ENCODE assay signal across 10 cellular contexts in genomic region chr18:63311481-63312409, GRCh38. TPM values are rescaled to one million over a fixed set of nuclear protein-coding genes. Genes with fewer than 3 reads are reported as not detected.
DNase-seq lines count a peak whose midpoint lies in the region; ATAC-seq and TF ChIP-seq lines count a peak whose summit lies in the region.
"Had no signal": no experiment of that assay in that cellular context is flagged by ENCODE, and none has a peak within 500 bp of the region (broad histone marks: within the 10 kb centered on the region; RNA-seq: fewer than 3 reads in every experiment).

No MANE protein-coding gene starts in this region.

- ATAC-seq in HG03025 (IDR thresholded peaks at IDR 0.05; ENCODE audit: low FRiP score, unreplicated experiment), result peak; percentile 52

- H3K36me3 ChIP-seq in adrenal gland (replicated peaks in 1 of 2), result no peaks in the 10 kb centered on the region

- in situ Hi-C loops in Caki2 (cut with HindIII; ENCODE audit: low pct_unique_long_range_greater_than_20kb, low sequenced_read_pairs), result no loop called here

- intact Hi-C loops in activated T-helper 2 cell treated with anti-CD3 and anti-CD28 coated beads, Interferon-gamma antibody, Interleukin-2, Interleukin-4, amounts not matched to agents 10 μg/mL and 5 μg/mL and 100 μg/mL, durations not matched to agents 14 hours and 24 hours and 36 hours (cut with micrococcal nuclease), result loop anchor here (10.0 kb wide), 2 partner anchors 467 to 597 kb away; partner anchors contain the start of gene PHLPP1
- intact Hi-C loops in adrenal gland (cut with DNase I), result no loop called here

- peaks cover 0 to 11% of the 10 kb centered on the region in 2 donors for H3K4me1 ChIP-seq in adrenal gland (replicated peaks in 1 of 2)

- TF ChIP-seq POLR2A in GM19193 (IDR thresholded peaks at IDR 0.05; ENCODE audit: extremely low read depth, insufficient read depth, insufficient read length) (peak; percentile 45), adrenal gland (IDR thresholded peaks at IDR 0.05) (no peak)

- H3K9me3 ChIP-seq in adrenal gland (replicated peaks in 1 of 3), result no peaks in the 10 kb centered on the region

- DNase-seq in Caki2 (ENCODE audit: low read depth), result peak; percentile 54
- DNase-seq in activated T-helper 2 cell treated with anti-CD3 and anti-CD28 coated beads, Interferon-gamma antibody, Interleukin-2, Interleukin-4, amounts not matched to agents 10 μg/mL and 5 μg/mL and 100 μg/mL, durations not matched to agents 14 hours and 24 hours and 36 hours (ENCODE audit: low spot score), result no peak
- DNase-seq in mucosa of gallbladder (ENCODE audit: low spot score), result no peak
- DNase-seq in activated gamma-delta T cell (lab: John Stamatoyannopoulos, UW), result no peak
- no peak for DNase-seq in cortex of kidney (lab: John Stamatoyannopoulos, UW)
- no peak for DNase-seq in adrenal gland
- DNase-seq: NCI-H1092 had no signal

- H3K4me3 Mint-ChIP-seq in activated T-helper 2 cell treated with anti-CD3 and anti-CD28 coated beads, Interferon-gamma antibody, Interleukin-2, Interleukin-4, amounts not matched to agents 10 μg/mL and 5 μg/mL and 100 μg/mL, durations not matched to agents 14 hours and 24 hours and 36 hours (ENCODE audit: low read depth), result peak overlapping the region; percentile 19

- peaks cover 67% of the 10 kb centered on the region for H3K36me3 Mint-ChIP-seq in activated T-helper 2 cell treated with anti-CD3 and anti-CD28 coated beads, Interferon-gamma antibody, Interleukin-2, Interleukin-4, amounts not matched to agents 10 μg/mL and 5 μg/mL and 100 μg/mL, durations not matched to agents 14 hours and 24 hours and 36 hours (ENCODE audit: low read depth)

- no peak overlapping the region for H3K27ac ChIP-seq in adrenal gland
- H3K27ac ChIP-seq: VCaP had no signal

- H3K27ac Mint-ChIP-seq in activated T-helper 2 cell treated with anti-CD3 and anti-CD28 coated beads, Interferon-gamma antibody, Interleukin-2, Interleukin-4, amounts not matched to agents 10 μg/mL and 5 μg/mL and 100 μg/mL, durations not matched to agents 14 hours and 24 hours and 36 hours, result peak overlapping the region; percentile 13

- no peak overlapping the region for H3K4me3 ChIP-seq in adrenal gland

- TF ChIP-seq CTCF in adrenal gland (IDR thresholded peaks at IDR 0.05), result no peak

- H3K27me3 ChIP-seq in adrenal gland, result no peaks in the 10 kb centered on the region

- 80 to 89% (median 84%) methylated on average over 10 of the region's 10 CpGs for WGBS in adrenal gland, 4 donors

- no peaks in the 10 kb centered on the region for H3K9me3 Mint-ChIP-seq in activated T-helper 2 cell treated with anti-CD3 and anti-CD28 coated beads, Interferon-gamma antibody, Interleukin-2, Interleukin-4, amounts not matched to agents 10 μg/mL and 5 μg/mL and 100 μg/mL, durations not matched to agents 14 hours and 24 hours and 36 hours

- H3K27me3 Mint-ChIP-seq in activated T-helper 2 cell treated with anti-CD3 and anti-CD28 coated beads, Interferon-gamma antibody, Interleukin-2, Interleukin-4, amounts not matched to agents 10 μg/mL and 5 μg/mL and 100 μg/mL, durations not matched to agents 14 hours and 24 hours and 36 hours (ENCODE audit: low read depth), result no peaks in the 10 kb centered on the region

- H3K4me1 Mint-ChIP-seq in activated T-helper 2 cell treated with anti-CD3 and anti-CD28 coated beads, Interferon-gamma antibody, Interleukin-2, Interleukin-4, amounts not matched to agents 10 μg/mL and 5 μg/mL and 100 μg/mL, durations not matched to agents 14 hours and 24 hours and 36 hours (ENCODE audit: low read depth), result peaks cover 75% of the 10 kb centered on the region

RNA-seq across cellular contexts. Expression of gene BCL2, which starts 7.8 kb away (rescaled TPM):
- 5.1 and 9.1 TPM in 2 replicates for total RNA-seq in Caki2 (2014; rRNA removed; shearing (Covaris generic); ENCODE audit: low replicate concordance)
- total RNA-seq in activated T-helper 2 cell treated with anti-CD3 and anti-CD28 coated beads, Interferon-gamma antibody, Interleukin-2, Interleukin-4, amounts not matched to agents 10 μg/mL and 5 μg/mL and 100 μg/mL, durations not matched to agents 14 hours and 24 hours and 36 hours, result 76.1 and 79.0 TPM in 2 replicates
- total RNA-seq in mucosa of gallbladder, result 18.5 TPM
- 1 to 10 TPM in 7 of 8 donors, under 1 TPM in 1; 0.85 to 7.7 (median 4.0) TPM for total RNA-seq in adrenal gland
- polyA plus RNA-seq in adrenal gland, result 1 to 10 TPM; 1.2 to 2.9 (median 1.5) TPM

RNA-seq across cellular contexts. Expression of gene KDSR, which starts 55.3 kb away (rescaled TPM):
- total RNA-seq in Caki2 (2014; rRNA removed; shearing (Covaris generic); ENCODE audit: low replicate concordance), result 13.0 and 35.6 TPM in 2 replicates
- 73.3 and 76.1 TPM in 2 replicates for total RNA-seq in activated T-helper 2 cell treated with anti-CD3 and anti-CD28 coated beads, Interferon-gamma antibody, Interleukin-2, Interleukin-4, amounts not matched to agents 10 μg/mL and 5 μg/mL and 100 μg/mL, durations not matched to agents 14 hours and 24 hours and 36 hours
- total RNA-seq in mucosa of gallbladder (59.4 TPM), adrenal gland (100 to 1,000 TPM in 1 of 8 donors, 10 to 100 TPM in 7; 39.8 to 102 (median 52.5) TPM)
- polyA plus RNA-seq in adrenal gland, result 10 to 100 TPM in 2 of 3 donors, 1 to 10 TPM in 1; 8.2 to 36.7 (median 15.1) TPM
